Comparison of ENCODE assay signal across 10 cellular contexts in the genomic region with DNA sequence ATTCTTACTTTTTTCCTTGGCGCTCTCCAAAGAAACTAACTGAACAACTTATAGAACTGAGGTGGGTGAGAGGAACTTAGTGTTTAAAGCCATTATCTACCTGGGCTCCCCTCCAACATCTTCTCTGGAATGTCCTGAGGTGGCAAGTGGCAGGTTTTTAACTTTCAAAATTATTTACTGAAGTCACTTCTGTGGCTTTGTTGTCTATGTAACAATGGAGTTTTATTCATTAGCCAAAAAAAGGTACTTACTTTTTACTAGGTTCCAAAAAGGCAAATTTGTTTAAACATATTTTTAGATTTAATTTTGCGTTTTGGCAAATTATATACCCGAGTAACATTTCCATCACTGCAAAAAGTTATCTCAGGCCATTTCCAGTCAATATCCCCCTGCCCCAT. TPM values are rescaled to one million over a fixed set of nuclear protein-coding genes. Genes with fewer than 3 reads are reported as not detected.
DNase-seq lines count a peak whose midpoint lies in the region; ATAC-seq and TF ChIP-seq lines count a peak whose summit lies in the region.
"Had no signal": no experiment of that assay in that cellular context is flagged by ENCODE, and none has a peak within 500 bp of the region (broad histone marks: within the 10 kb centered on the region; RNA-seq: fewer than 3 reads in every experiment).

No MANE protein-coding gene starts in this region.

- H3K27me3 ChIP-seq in fibroblast of lung (ENCODE audit: control insufficient read depth, insufficient read depth, low read length) (no peaks in the 10 kb centered on the region), spleen (replicated peaks in 1 of 7) (no peaks in the 10 kb centered on the region)
- H3K27me3 ChIP-seq: tibial artery had no signal

- no peak for TF ChIP-seq POLR2A in spleen (IDR thresholded peaks at IDR 0.05)

- H3K9me3 ChIP-seq in fibroblast of lung (ENCODE audit: control insufficient read depth, insufficient read depth, low read depth, low read length) (no peaks in the 10 kb centered on the region), spleen (no peaks in the 10 kb centered on the region)
- H3K9me3 ChIP-seq: tibial artery had no signal

- no peak overlapping the region for H3K9ac ChIP-seq in fibroblast of lung (ENCODE audit: insufficient read depth, low read length)

- ATAC-seq in GM19467 (IDR thresholded peaks at IDR 0.05; ENCODE audit: unreplicated experiment) (no peak), HG03095 (IDR thresholded peaks at IDR 0.05; ENCODE audit: unreplicated experiment) (no peak)

- peak overlapping the region; percentile 46 for H3K4me2 ChIP-seq in fibroblast of lung (ENCODE audit: extremely low read depth, insufficient read depth, low read length)

- intact Hi-C loops in spleen (cut with DNase I; ENCODE audit: low total_unique reads): no loop called here

- no peak for DNase-seq in T-helper 2 cell treated with Interferon-gamma antibody and Interleukin-4, amounts not matched to agents 5 μg/mL and 100 μg/mL, for 36 hours (ENCODE audit: low spot score)
- DNase-seq in T-helper 2 cell: no peak
- no peak for DNase-seq in fibroblast of lung (ENCODE audit: low read depth in 2 of 2)
- DNase-seq in spleen: no peak
- no peak for DNase-seq in anterior cingulate cortex (lab: John Stamatoyannopoulos, UW)
- DNase-seq: NCI-H1105, tibial artery had no signal

- H3K4me1 Mint-ChIP-seq in T-helper 2 cell treated with Interferon-gamma antibody and Interleukin-4, amounts not matched to agents 5 μg/mL and 100 μg/mL, for 36 hours (ENCODE audit: low read depth): peaks cover 54% of the 10 kb centered on the region

- H3K27me3 Mint-ChIP-seq in T-helper 2 cell treated with Interferon-gamma antibody and Interleukin-4, amounts not matched to agents 5 μg/mL and 100 μg/mL, for 36 hours (ENCODE audit: low read depth): no peaks in the 10 kb centered on the region

- peaks cover 21% of the 10 kb centered on the region for H3K36me3 ChIP-seq in fibroblast of lung (ENCODE audit: control insufficient read depth, insufficient read depth, low read length)
- peaks cover 0 to 50% (median 42%) of the 10 kb centered on the region in 6 donors for H3K36me3 ChIP-seq in spleen

- H3K27ac Mint-ChIP-seq in T-helper 2 cell treated with Interferon-gamma antibody and Interleukin-4, amounts not matched to agents 5 μg/mL and 100 μg/mL, for 36 hours: peak overlapping the region; percentile 98

- peaks cover 68% of the 10 kb centered on the region for H3K79me2 ChIP-seq in fibroblast of lung (ENCODE audit: control insufficient read depth, insufficient read depth, low read length)

- H3K9me3 Mint-ChIP-seq in T-helper 2 cell treated with Interferon-gamma antibody and Interleukin-4, amounts not matched to agents 5 μg/mL and 100 μg/mL, for 36 hours: no peaks in the 10 kb centered on the region

- 49 to 73% (median 51%) methylated on average over 3 of the region's 3 CpGs for WGBS in spleen, 5 donors

- H3K27ac ChIP-seq in VCaP (peak overlapping the region; percentile 99), fibroblast of lung (ENCODE audit: insufficient read depth, low read length) (no peak overlapping the region), spleen (peak overlapping the region in 7 of 8 donors; percentile 98 to 100 (median 99))

- H3K4me3 ChIP-seq in fibroblast of lung (replicated peaks in 1 of 4; ENCODE audit: control extremely low read depth in 1 of 4, insufficient read depth in 1 of 4, low read depth in 3 of 4, low read length in 4 of 4) (peak overlapping the region; percentile 35 to 94 (median 80)), spleen (peak overlapping the region in 5 of 8 donors; percentile 80 to 98 (median 96))

- TF ChIP-seq CTCF in VCaP (conservative IDR thresholded peaks at IDR 0.05): no peak
- TF ChIP-seq CTCF in fibroblast of lung (conservative IDR thresholded peaks at IDR 0.05 in 1 of 2, IDR thresholded peaks at IDR 0.05 in 1 of 2; ENCODE audit: low read depth in 1 of 2, low read length in 2 of 2): no peak
- TF ChIP-seq CTCF in spleen (IDR thresholded peaks at IDR 0.05 in 8 of 11, conservative IDR thresholded peaks at IDR 0.05 in 3 of 11): no peak

- peak overlapping the region; percentile 99 for H3K4me3 Mint-ChIP-seq in T-helper 2 cell treated with Interferon-gamma antibody and Interleukin-4, amounts not matched to agents 5 μg/mL and 100 μg/mL, for 36 hours

- peaks cover 72% of the 10 kb centered on the region for H3K36me3 Mint-ChIP-seq in T-helper 2 cell treated with Interferon-gamma antibody and Interleukin-4, amounts not matched to agents 5 μg/mL and 100 μg/mL, for 36 hours (ENCODE audit: low read depth)

- H2AFZ ChIP-seq in fibroblast of lung (ENCODE audit: low read length): no peak overlapping the region

- H4K20me1 ChIP-seq in fibroblast of lung (ENCODE audit: control insufficient read depth, extremely low read depth, insufficient read depth, low read length): no peaks in the 10 kb centered on the region

- H3K4me1 ChIP-seq in fibroblast of lung (ENCODE audit: control insufficient read depth, extremely low read depth, insufficient read depth, low read length) (peaks cover 36% of the 10 kb centered on the region), spleen (peaks cover 50 to 83% (median 76%) of the 10 kb centered on the region in 6 donors)

RNA-seq across cellular contexts. Expression of a gene that starts 2.4 kb away (rescaled TPM):
- total RNA-seq in fibroblast of lung (963 and 971 TPM in 2 replicates), spleen (100 to 1,000 TPM; 289 to 751 (median 408) TPM)
- polyA plus RNA-seq in fibroblast of lung (1,177 and 1,629 TPM in 2 replicates), spleen (100 to 1,000 TPM; 249 to 376 (median 357) TPM)
- polyA plus RNA-seq in fibroblast of lung (2012): 1,392 and 2,021 TPM in 2 replicates
- polyA minus RNA-seq in fibroblast of lung (ENCODE audit: low replicate concordance): 1,769 and 2,224 TPM in 2 replicates

RNA-seq across cellular contexts. Expression of a gene that starts 58.7 kb away (rescaled TPM):
- total RNA-seq in fibroblast of lung (45.7 and 51.0 TPM in 2 replicates), spleen (100 to 1,000 TPM in 6 of 7 donors, 10 to 100 TPM in 1; 86.8 to 149 (median 130) TPM)
- polyA plus RNA-seq in fibroblast of lung (3.7 and 5.8 TPM in 2 replicates), spleen (10 to 100 TPM; 10.3 to 28.4 (median 16.2) TPM)
- 39.9 and 56.9 TPM in 2 replicates for polyA plus RNA-seq in fibroblast of lung (2012)
- 79.4 and 89.4 TPM in 2 replicates for polyA minus RNA-seq in fibroblast of lung (ENCODE audit: low replicate concordance)
